14 cellular contexts compared by ENCODE assay signal in genomic region chr1:1461721-1462317, GRCh38. TPM values are rescaled to one million over a fixed set of nuclear protein-coding genes. Genes with fewer than 3 reads are reported as not detected.
DNase-seq lines count a peak whose midpoint lies in the region; ATAC-seq and TF ChIP-seq lines count a peak whose summit lies in the region.
"Had no signal": no experiment of that assay in that cellular context is flagged by ENCODE, and none has a peak within 500 bp of the region (broad histone marks: within the 10 kb centered on the region; RNA-seq: fewer than 3 reads in every experiment).

No MANE protein-coding gene starts in this region.

- peak overlapping the region; percentile 33 for H3K4me3 ChIP-seq in osteoblast (ENCODE audit: insufficient read depth, low read length)
- no peak overlapping the region for H3K4me3 ChIP-seq in psoas muscle
- H3K4me3 ChIP-seq: gastroesophageal sphincter had no signal

- BruUV-seq in MCF 10A (replicated peaks; lab: Mats Ljungman, UMichigan) = no TSS peak

- no peaks in the 10 kb centered on the region for H3K36me3 ChIP-seq in osteoblast (ENCODE audit: insufficient read depth, low read length)
- no peaks in the 10 kb centered on the region for H3K36me3 ChIP-seq in psoas muscle (ENCODE audit: insufficient read depth in 1 of 2, low read depth in 1 of 2)
- H3K36me3 ChIP-seq: gastroesophageal sphincter had no signal

- H3K4me1 ChIP-seq in osteoblast (ENCODE audit: insufficient read depth, low read length) = no peaks in the 10 kb centered on the region
- H3K4me1 ChIP-seq in psoas muscle = no peaks in the 10 kb centered on the region
- H3K4me1 ChIP-seq: gastroesophageal sphincter had no signal

- H2AFZ ChIP-seq in osteoblast (ENCODE audit: low read length) = peak overlapping the region; percentile 82

- ATAC-seq in GM21390 (IDR thresholded peaks at IDR 0.05; ENCODE audit: unreplicated experiment) = no peak
- ATAC-seq in activated T-cell treated with anti-CD3 and anti-CD28 coated beads, Interleukin-2, amount 50 U/mL, for 72 hours (replicated peaks in 1 of 2) = no peak
- ATAC-seq in psoas muscle = no peak

- no peaks in the 10 kb centered on the region for H3K4me1 Mint-ChIP-seq in MCF 10A (ENCODE audit: insufficient read depth, unreplicated experiment)
- H3K4me1 Mint-ChIP-seq in activated T-cell treated with anti-CD3 and anti-CD28 coated beads, Interleukin-2, amount 50 U/mL, for 72 hours (ENCODE audit: low read depth) = no peaks in the 10 kb centered on the region

- POLR2A ChIA-PET in MCF 10A (lab: Yijun Ruan, JAX) = interaction anchor here (0.6 to 1.7 kb wide), 2 partner anchors 24 to 54 kb away, joined by 4 read pairs; partner anchors contain the start of gene MRPL20

- no peaks in the 10 kb centered on the region for H3K27me3 ChIP-seq in osteoblast (ENCODE audit: insufficient read depth, low read length)
- H3K27me3 ChIP-seq in psoas muscle (ENCODE audit: insufficient read depth in 3 of 3, low read length in 2 of 3) = peaks cover 0 to 8% (median 0%) of the 10 kb centered on the region in 3 donors
- H3K27me3 ChIP-seq: gastroesophageal sphincter had no signal

- H3K79me2 ChIP-seq in osteoblast (ENCODE audit: insufficient read depth, low read length) = no peaks in the 10 kb centered on the region

- H3K4me2 ChIP-seq in osteoblast (ENCODE audit: insufficient read depth, low read length) = no peak overlapping the region

- no peaks in the 10 kb centered on the region for H3K27me3 Mint-ChIP-seq in MCF 10A (ENCODE audit: insufficient read depth, unreplicated experiment)
- no peaks in the 10 kb centered on the region for H3K27me3 Mint-ChIP-seq in activated T-cell treated with anti-CD3 and anti-CD28 coated beads, Interleukin-2, amount 50 U/mL, for 72 hours (ENCODE audit: low read depth)

- CTCF ChIA-PET in MCF 10A (lab: Yijun Ruan, JAX) = interaction anchor here (0.8 to 1.2 kb wide), 2 partner anchors 21 to 43 kb away, joined by 3 to 4 read pairs; no protein-coding TSS in a partner anchor

- H3K9me3 ChIP-seq in osteoblast (ENCODE audit: low read depth, low read length) (no peaks in the 10 kb centered on the region), psoas muscle (no peaks in the 10 kb centered on the region)
- H3K9me3 ChIP-seq: gastroesophageal sphincter had no signal

- WGBS in psoas muscle, 3 donors = 42 to 48% (median 44%) methylated on average over 13 to 18 of the region's 18 CpGs

- no peaks in the 10 kb centered on the region for H4K20me1 ChIP-seq in osteoblast (ENCODE audit: insufficient read depth, low read length)

- H3K27ac Mint-ChIP-seq in MCF 10A (ENCODE audit: low read depth, unreplicated experiment) = peak overlapping the region; percentile 19
- no peak overlapping the region for H3K27ac Mint-ChIP-seq in activated T-cell treated with anti-CD3 and anti-CD28 coated beads, Interleukin-2, amount 50 U/mL, for 72 hours
- H3K27ac Mint-ChIP-seq: dendritic cell treated with granulocyte-macrophage colony-stimulating factor and Interleukin-4, amounts not matched to agents 40 ng/mL and 50 ng/mL, for 4 days had no signal

- peak overlapping the region; percentile 25 for H3K4me3 Mint-ChIP-seq in MCF 10A (ENCODE audit: unreplicated experiment)
- H3K4me3 Mint-ChIP-seq in activated T-cell treated with anti-CD3 and anti-CD28 coated beads, Interleukin-2, amount 50 U/mL, for 72 hours = peak overlapping the region in 1 of 2 donors; percentile 67
- H3K4me3 Mint-ChIP-seq: dendritic cell treated with granulocyte-macrophage colony-stimulating factor and Interleukin-4, amounts not matched to agents 40 ng/mL and 50 ng/mL, for 4 days had no signal

- TF ChIP-seq CTCF in MCF 10A (IDR thresholded peaks at IDR 0.05; ENCODE audit: unreplicated experiment) = no peak
- no peak for TF ChIP-seq CTCF in osteoblast (IDR thresholded peaks at IDR 0.05; ENCODE audit: extremely low read depth, low read depth, low read length)
- TF ChIP-seq CTCF in psoas muscle (IDR thresholded peaks at IDR 0.05) = no peak

- intact Hi-C loops in MCF 10A (cut with micrococcal nuclease) (no loop called here), psoas muscle (cut with DNase I) (no loop called here)

- no peaks in the 10 kb centered on the region for H3K9me3 Mint-ChIP-seq in MCF 10A (ENCODE audit: unreplicated experiment)
- H3K9me3 Mint-ChIP-seq in activated T-cell treated with anti-CD3 and anti-CD28 coated beads, Interleukin-2, amount 50 U/mL, for 72 hours = no peaks in the 10 kb centered on the region
- H3K9me3 Mint-ChIP-seq: dendritic cell treated with granulocyte-macrophage colony-stimulating factor and Interleukin-4, amounts not matched to agents 40 ng/mL and 50 ng/mL, for 4 days had no signal

- H3K27ac ChIP-seq in osteoblast (ENCODE audit: low read depth, low read length) (no peak overlapping the region), psoas muscle (no peak overlapping the region)

- DNase-seq in SHP77 (lab: John Stamatoyannopoulos, UW) = peak; percentile 19 to 47
- DNase-seq in SHP77 treated with DMSO at 0.1 percent for 48 hours (lab: John Stamatoyannopoulos, UW) = no peak
- DNase-seq in NCI-H2171 (lab: John Stamatoyannopoulos, UW) = peak; percentile 30
- no peak for DNase-seq in MCF 10A (ENCODE audit: unreplicated experiment)
- DNase-seq in osteoblast (ENCODE audit: insufficient read length, low spot score, missing footprints) = peak; percentile 71
- no peak for DNase-seq in activated T-cell treated with anti-CD3 and anti-CD28 coated beads, Interleukin-2, amount 50 U/mL, for 72 hours
- DNase-seq in psoas muscle = no peak
- DNase-seq: ACHN; activated CD4-positive, alpha-beta T cell treated with anti-CD3 and anti-CD28 coated beads, Interleukin-2, amount 50 U/mL, for 48 hours; amniotic stem cell; EL had no signal

- no peaks in the 10 kb centered on the region for H3K36me3 Mint-ChIP-seq in MCF 10A (ENCODE audit: insufficient read depth, unreplicated experiment)
- H3K36me3 Mint-ChIP-seq in activated T-cell treated with anti-CD3 and anti-CD28 coated beads, Interleukin-2, amount 50 U/mL, for 72 hours (ENCODE audit: insufficient read depth in 2 of 2) = no peaks in the 10 kb centered on the region

RNA-seq across cellular contexts. Expression of gene ATAD3B, which starts 9.7 kb away (rescaled TPM):
- total RNA-seq in MCF 10A (2022) (42.2 and 46.9 TPM in 2 replicates), osteoblast (10.6 and 14.5 TPM in 2 replicates), psoas muscle (10 to 100 TPM in 1 of 4 donors, 1 to 10 TPM in 3; 4.6 to 11.8 (median 9.0) TPM)
- 10 to 100 TPM; 20.6 to 25.3 TPM for total RNA-seq in activated T-cell treated with anti-CD3 and anti-CD28 coated beads, Interleukin-2, amount 50 U/mL, for 72 hours
- polyA plus RNA-seq in psoas muscle = 10 to 100 TPM in 2 of 3 donors, 1 to 10 TPM in 1; 9.6 to 19.4 (median 12.3) TPM

RNA-seq across cellular contexts. Expression of gene ATAD3C, which starts 12.3 kb away (rescaled TPM):
- total RNA-seq in MCF 10A (2022) = 0.27 and 2.0 TPM in 2 replicates
- total RNA-seq in osteoblast = under 0.01 and 0.59 TPM in 2 replicates
- 1 to 10 TPM; 2.8 to 3.7 TPM for total RNA-seq in activated T-cell treated with anti-CD3 and anti-CD28 coated beads, Interleukin-2, amount 50 U/mL, for 72 hours
- total RNA-seq in psoas muscle = under 1 TPM; 0.47 to 0.99 (median 0.61) TPM
- under 1 TPM; 0.12 to 0.61 (median 0.13) TPM for polyA plus RNA-seq in psoas muscle

RNA-seq across cellular contexts. Expression of gene VWA1, which starts 26.3 kb away (rescaled TPM):
- total RNA-seq in MCF 10A (2022) (0.37 and 0.54 TPM in 2 replicates), osteoblast (2.4 and 4.3 TPM in 2 replicates), psoas muscle (10 to 100 TPM in 3 of 4 donors, 1 to 10 TPM in 1; 4.5 to 25.3 (median 13.8) TPM)
- total RNA-seq in activated T-cell treated with anti-CD3 and anti-CD28 coated beads, Interleukin-2, amount 50 U/mL, for 72 hours = 1 to 10 TPM in 1 of 2 donors, under 1 TPM in 1; 0.94 to 1.4 TPM
- 1 to 10 TPM; 1.4 to 7.8 (median 4.1) TPM for polyA plus RNA-seq in psoas muscle

RNA-seq across cellular contexts. Expression of gene ANKRD65, which starts 40.7 kb away (rescaled TPM):
- total RNA-seq in MCF 10A (2022) (0.86 and 1.4 TPM in 2 replicates), osteoblast (1.2 and 1.8 TPM in 2 replicates), psoas muscle (1 to 10 TPM in 3 of 4 donors, under 1 TPM in 1; 0.77 to 5.4 (median 3.0) TPM)
- total RNA-seq in activated T-cell treated with anti-CD3 and anti-CD28 coated beads, Interleukin-2, amount 50 U/mL, for 72 hours = under 1 TPM in 1 of 2 donors, not detected in 1; 0.17 TPM
- 1 to 10 TPM; 1.1 to 2.9 (median 1.6) TPM for polyA plus RNA-seq in psoas muscle

RNA-seq across cellular contexts. Expression of gene ATAD3A, which starts 50.1 kb away (rescaled TPM):
- total RNA-seq in MCF 10A (2022) (43.1 and 63.2 TPM in 2 replicates), osteoblast (18.6 and 19.9 TPM in 2 replicates), psoas muscle (10 to 100 TPM; 20.6 to 33.5 (median 24.1) TPM)
- total RNA-seq in activated T-cell treated with anti-CD3 and anti-CD28 coated beads, Interleukin-2, amount 50 U/mL, for 72 hours = 10 to 100 TPM; 24.9 to 34.2 TPM
- 10 to 100 TPM; 35.6 to 48.6 (median 41.4) TPM for polyA plus RNA-seq in psoas muscle

Comparison
In these comparisons a context has a peak if more than half of its experiments do, and no peak if none do; other contexts are left out.
1. DNase-seq: peak in SHP77 (2 of 2), NCI-H2171 (single experiment) and osteoblast (single experiment); none in SHP77 treated with DMSO at 0.1 percent for 48 hours (single experiment), MCF 10A (single experiment), activated T-cell treated with anti-CD3 and anti-CD28 coated beads, Interleukin-2, amount 50 U/mL, for 72 hours (0 of 2) and psoas muscle (0 of 2).